1 cellular context compared by ENCODE assay signal in the genomic region with DNA sequence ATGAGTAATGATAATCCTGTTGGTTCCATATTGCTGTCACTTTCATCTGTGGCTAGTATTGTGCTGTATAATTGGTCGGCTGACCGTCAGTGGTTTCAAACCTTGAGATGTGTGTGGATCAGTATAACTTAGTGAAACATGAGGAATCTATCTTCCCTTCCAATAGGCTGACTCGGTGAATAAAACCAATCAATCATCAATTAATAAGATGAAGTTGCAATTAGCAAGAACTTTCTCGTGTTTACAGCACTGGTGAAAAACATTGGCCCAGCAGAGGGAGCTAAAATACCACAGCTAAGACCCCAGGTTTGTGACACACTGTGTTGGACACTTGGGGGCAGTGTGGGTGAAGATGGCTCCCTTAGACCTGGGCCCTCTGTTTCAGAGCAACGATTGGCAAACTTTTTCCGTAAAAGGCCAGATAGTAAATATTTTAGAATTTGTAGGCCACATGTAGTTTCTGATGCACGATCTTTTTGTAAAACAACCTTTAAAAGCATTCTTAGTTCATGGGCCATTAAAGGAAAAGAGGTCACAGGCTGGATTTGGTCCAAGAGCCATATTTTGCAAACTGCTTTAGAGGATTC.
A peak's percentile ranks its signal among the peaks of the same experiment; 100 is the strongest.
TF ChIP-seq lines count a peak whose summit lies in the region.

No MANE protein-coding gene starts in this region.

TF ChIP-seq in GM12878, 131 proteins besides CTCF, POLR2A, EP300 and RAD21 (continued from another document):
- TF ChIP-seq, protein P1, sequence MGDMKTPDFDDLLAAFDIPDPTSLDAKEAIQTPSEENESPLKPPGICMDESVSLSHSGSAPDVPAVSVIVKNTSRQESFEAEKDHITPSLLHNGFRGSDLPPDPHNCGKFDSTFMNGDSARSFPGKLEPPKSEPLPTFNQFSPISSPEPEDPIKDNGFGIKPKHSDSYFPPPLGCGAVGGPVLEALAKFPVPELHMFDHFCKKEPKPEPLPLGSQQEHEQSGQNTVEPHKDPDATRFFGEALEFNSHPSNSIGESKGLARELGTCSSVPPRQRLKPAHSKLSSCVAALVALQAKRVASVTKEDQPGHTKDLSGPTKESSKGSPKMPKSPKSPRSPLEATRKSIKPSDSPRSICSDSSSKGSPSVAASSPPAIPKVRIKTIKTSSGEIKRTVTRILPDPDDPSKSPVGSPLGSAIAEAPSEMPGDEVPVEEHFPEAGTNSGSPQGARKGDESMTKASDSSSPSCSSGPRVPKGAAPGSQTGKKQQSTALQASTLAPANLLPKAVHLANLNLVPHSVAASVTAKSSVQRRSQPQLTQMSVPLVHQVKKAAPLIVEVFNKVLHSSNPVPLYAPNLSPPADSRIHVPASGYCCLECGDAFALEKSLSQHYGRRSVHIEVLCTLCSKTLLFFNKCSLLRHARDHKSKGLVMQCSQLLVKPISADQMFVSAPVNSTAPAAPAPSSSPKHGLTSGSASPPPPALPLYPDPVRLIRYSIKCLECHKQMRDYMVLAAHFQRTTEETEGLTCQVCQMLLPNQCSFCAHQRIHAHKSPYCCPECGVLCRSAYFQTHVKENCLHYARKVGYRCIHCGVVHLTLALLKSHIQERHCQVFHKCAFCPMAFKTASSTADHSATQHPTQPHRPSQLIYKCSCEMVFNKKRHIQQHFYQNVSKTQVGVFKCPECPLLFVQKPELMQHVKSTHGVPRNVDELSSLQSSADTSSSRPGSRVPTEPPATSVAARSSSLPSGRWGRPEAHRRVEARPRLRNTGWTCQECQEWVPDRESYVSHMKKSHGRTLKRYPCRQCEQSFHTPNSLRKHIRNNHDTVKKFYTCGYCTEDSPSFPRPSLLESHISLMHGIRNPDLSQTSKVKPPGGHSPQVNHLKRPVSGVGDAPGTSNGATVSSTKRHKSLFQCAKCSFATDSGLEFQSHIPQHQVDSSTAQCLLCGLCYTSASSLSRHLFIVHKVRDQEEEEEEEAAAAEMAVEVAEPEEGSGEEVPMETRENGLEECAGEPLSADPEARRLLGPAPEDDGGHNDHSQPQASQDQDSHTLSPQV (IDR thresholded peaks at IDR 0.05), result peak; percentile 85
- TF ChIP-seq NRF1 (conservative IDR thresholded peaks at IDR 0.05; ENCODE audit: low read depth, low read length) (no peak), SUZ12 (IDR thresholded peaks at IDR 0.05; ENCODE audit: unreplicated experiment) (no peak)
